ENCODE assay signal across 1 cellular context in genomic region chr9:137302176-137303030, GRCh38.
TF ChIP-seq lines count a peak whose summit lies in the region.

A gene with protein sequence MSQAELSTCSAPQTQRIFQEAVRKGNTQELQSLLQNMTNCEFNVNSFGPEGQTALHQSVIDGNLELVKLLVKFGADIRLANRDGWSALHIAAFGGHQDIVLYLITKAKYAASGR (minus strand): TSS chr9:137302271. CDS start chr9:137301928, 343 bp downstream.

TF ChIP-seq in Ishikawa, 13 proteins besides CTCF, POLR2A, EP300 and RAD21 (continued from another document):
- TF ChIP-seq, protein P1, sequence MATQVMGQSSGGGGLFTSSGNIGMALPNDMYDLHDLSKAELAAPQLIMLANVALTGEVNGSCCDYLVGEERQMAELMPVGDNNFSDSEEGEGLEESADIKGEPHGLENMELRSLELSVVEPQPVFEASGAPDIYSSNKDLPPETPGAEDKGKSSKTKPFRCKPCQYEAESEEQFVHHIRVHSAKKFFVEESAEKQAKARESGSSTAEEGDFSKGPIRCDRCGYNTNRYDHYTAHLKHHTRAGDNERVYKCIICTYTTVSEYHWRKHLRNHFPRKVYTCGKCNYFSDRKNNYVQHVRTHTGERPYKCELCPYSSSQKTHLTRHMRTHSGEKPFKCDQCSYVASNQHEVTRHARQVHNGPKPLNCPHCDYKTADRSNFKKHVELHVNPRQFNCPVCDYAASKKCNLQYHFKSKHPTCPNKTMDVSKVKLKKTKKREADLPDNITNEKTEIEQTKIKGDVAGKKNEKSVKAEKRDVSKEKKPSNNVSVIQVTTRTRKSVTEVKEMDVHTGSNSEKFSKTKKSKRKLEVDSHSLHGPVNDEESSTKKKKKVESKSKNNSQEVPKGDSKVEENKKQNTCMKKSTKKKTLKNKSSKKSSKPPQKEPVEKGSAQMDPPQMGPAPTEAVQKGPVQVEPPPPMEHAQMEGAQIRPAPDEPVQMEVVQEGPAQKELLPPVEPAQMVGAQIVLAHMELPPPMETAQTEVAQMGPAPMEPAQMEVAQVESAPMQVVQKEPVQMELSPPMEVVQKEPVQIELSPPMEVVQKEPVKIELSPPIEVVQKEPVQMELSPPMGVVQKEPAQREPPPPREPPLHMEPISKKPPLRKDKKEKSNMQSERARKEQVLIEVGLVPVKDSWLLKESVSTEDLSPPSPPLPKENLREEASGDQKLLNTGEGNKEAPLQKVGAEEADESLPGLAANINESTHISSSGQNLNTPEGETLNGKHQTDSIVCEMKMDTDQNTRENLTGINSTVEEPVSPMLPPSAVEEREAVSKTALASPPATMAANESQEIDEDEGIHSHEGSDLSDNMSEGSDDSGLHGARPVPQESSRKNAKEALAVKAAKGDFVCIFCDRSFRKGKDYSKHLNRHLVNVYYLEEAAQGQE (IDR thresholded peaks at IDR 0.05; ENCODE audit: low read depth) = no peak
TF ChIP-seq in Ishikawa: peak in this region for 5.
